In the genomic region with DNA sequence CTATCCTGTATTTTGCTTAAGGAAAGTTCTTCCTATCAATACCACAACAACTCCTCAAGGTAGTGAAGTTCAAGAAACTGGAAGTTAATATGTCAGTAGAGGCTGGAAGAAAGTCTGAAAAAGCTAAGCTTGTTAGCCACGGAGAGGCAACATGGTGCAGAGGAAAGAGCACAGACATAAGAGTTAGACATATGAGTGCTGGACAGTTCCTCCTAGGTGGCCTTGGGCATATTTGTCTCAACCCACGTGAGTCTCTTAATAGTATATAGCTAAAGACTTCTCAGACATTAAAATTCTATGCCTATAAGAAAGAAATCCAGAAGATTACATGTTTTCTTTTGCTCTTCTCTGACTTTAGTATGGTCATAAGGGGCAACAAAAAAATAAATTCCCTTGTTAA, we compare ENCODE assay signal across 1 cellular context.
A peak's percentile ranks its signal among the peaks of the same experiment; 100 is the strongest.
TF ChIP-seq lines count a peak whose summit lies in the region.

No MANE protein-coding gene starts in this region.

TF ChIP-seq in GM12878, 131 proteins besides CTCF, POLR2A, EP300 and RAD21:
- TF ChIP-seq, protein P1, sequence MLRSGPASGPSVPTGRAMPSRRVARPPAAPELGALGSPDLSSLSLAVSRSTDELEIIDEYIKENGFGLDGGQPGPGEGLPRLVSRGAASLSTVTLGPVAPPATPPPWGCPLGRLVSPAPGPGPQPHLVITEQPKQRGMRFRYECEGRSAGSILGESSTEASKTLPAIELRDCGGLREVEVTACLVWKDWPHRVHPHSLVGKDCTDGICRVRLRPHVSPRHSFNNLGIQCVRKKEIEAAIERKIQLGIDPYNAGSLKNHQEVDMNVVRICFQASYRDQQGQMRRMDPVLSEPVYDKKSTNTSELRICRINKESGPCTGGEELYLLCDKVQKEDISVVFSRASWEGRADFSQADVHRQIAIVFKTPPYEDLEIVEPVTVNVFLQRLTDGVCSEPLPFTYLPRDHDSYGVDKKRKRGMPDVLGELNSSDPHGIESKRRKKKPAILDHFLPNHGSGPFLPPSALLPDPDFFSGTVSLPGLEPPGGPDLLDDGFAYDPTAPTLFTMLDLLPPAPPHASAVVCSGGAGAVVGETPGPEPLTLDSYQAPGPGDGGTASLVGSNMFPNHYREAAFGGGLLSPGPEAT (IDR thresholded peaks at IDR 0.05; ENCODE audit: low read depth) = no peak
- TF ChIP-seq ZBED1 (IDR thresholded peaks at IDR 0.05; ENCODE audit: borderline replicate concordance) (no peak), GABPA (IDR thresholded peaks at IDR 0.05; ENCODE audit: low read depth) (no peak), SP1 (IDR thresholded peaks at IDR 0.05; ENCODE audit: low read depth, low read length) (no peak)
- TF ChIP-seq, protein P2, sequence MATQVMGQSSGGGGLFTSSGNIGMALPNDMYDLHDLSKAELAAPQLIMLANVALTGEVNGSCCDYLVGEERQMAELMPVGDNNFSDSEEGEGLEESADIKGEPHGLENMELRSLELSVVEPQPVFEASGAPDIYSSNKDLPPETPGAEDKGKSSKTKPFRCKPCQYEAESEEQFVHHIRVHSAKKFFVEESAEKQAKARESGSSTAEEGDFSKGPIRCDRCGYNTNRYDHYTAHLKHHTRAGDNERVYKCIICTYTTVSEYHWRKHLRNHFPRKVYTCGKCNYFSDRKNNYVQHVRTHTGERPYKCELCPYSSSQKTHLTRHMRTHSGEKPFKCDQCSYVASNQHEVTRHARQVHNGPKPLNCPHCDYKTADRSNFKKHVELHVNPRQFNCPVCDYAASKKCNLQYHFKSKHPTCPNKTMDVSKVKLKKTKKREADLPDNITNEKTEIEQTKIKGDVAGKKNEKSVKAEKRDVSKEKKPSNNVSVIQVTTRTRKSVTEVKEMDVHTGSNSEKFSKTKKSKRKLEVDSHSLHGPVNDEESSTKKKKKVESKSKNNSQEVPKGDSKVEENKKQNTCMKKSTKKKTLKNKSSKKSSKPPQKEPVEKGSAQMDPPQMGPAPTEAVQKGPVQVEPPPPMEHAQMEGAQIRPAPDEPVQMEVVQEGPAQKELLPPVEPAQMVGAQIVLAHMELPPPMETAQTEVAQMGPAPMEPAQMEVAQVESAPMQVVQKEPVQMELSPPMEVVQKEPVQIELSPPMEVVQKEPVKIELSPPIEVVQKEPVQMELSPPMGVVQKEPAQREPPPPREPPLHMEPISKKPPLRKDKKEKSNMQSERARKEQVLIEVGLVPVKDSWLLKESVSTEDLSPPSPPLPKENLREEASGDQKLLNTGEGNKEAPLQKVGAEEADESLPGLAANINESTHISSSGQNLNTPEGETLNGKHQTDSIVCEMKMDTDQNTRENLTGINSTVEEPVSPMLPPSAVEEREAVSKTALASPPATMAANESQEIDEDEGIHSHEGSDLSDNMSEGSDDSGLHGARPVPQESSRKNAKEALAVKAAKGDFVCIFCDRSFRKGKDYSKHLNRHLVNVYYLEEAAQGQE (IDR thresholded peaks at IDR 0.05; ENCODE audit: low read depth, low read length) = peak; percentile 55; the same call in 1 of the 2 replicates
